Comparison of ENCODE assay signal across 1 cellular context in genomic region chr22:41106122-41106968, GRCh38.
TF ChIP-seq lines count a peak whose summit lies in the region.

No MANE protein-coding gene starts in this region.

TF ChIP-seq in HepG2, 621 proteins besides CTCF, POLR2A, EP300 and RAD21 (continued from another document and continues in another):
- peak; percentile 45; the same call in 1 of the 2 replicates for TF ChIP-seq ARID5B (CRISPR knock-in tag; IDR thresholded peaks at IDR 0.05)
- TF ChIP-seq ZNF296 (CRISPR knock-in tag; conservative IDR thresholded peaks at IDR 0.05): no peak
- TF ChIP-seq CEBPG (CRISPR knock-in tag; IDR thresholded peaks at IDR 0.05): peak; percentile 82
- TF ChIP-seq ZFP1 (CRISPR knock-in tag; IDR thresholded peaks at IDR 0.05): no peak
- TF ChIP-seq ELF4 (CRISPR knock-in tag; IDR thresholded peaks at IDR 0.05; ENCODE audit: borderline replicate concordance): 0 out of 2 replicates have a peak, but pooled peaks have one; percentile 44
- TF ChIP-seq TGIF2 (CRISPR knock-in tag; IDR thresholded peaks at IDR 0.05): peak; percentile 72; the same call in 1 of the 2 replicates
- TF ChIP-seq ZNF543 (CRISPR knock-in tag; IDR thresholded peaks at IDR 0.05): no peak
- TF ChIP-seq, protein P1, sequence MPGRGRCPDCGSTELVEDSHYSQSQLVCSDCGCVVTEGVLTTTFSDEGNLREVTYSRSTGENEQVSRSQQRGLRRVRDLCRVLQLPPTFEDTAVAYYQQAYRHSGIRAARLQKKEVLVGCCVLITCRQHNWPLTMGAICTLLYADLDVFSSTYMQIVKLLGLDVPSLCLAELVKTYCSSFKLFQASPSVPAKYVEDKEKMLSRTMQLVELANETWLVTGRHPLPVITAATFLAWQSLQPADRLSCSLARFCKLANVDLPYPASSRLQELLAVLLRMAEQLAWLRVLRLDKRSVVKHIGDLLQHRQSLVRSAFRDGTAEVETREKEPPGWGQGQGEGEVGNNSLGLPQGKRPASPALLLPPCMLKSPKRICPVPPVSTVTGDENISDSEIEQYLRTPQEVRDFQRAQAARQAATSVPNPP (CRISPR knock-in tag; IDR thresholded peaks at IDR 0.05): no peak
- no peak for TF ChIP-seq CHCHD3 (CRISPR knock-in tag; IDR thresholded peaks at IDR 0.05)
- no peak for TF ChIP-seq ZNF468 (CRISPR knock-in tag; IDR thresholded peaks at IDR 0.05)
- TF ChIP-seq RCOR2 (CRISPR knock-in tag; IDR thresholded peaks at IDR 0.05): no peak
- TF ChIP-seq RFX3 (CRISPR knock-in tag; IDR thresholded peaks at IDR 0.05): no peak
- peak; percentile 42; the same call in 1 of the 2 replicates for TF ChIP-seq RFX1 (IDR thresholded peaks at IDR 0.05)
- no peak; the same call in 1 of the 2 replicates for TF ChIP-seq NR2F6 (IDR thresholded peaks at IDR 0.05)
- TF ChIP-seq NR2F6 (CRISPR knock-in tag; IDR thresholded peaks at IDR 0.05): no peak
- TF ChIP-seq ZSCAN30 (CRISPR knock-in tag; IDR thresholded peaks at IDR 0.05): no peak
- no peak for TF ChIP-seq PRPF4 (IDR thresholded peaks at IDR 0.05; ENCODE audit: low read depth, low read length, poor library complexity, severe bottlenecking)
- no peak for TF ChIP-seq PHB2 (IDR thresholded peaks at IDR 0.05; ENCODE audit: partially characterized antibody)
- TF ChIP-seq ZFP36 (IDR thresholded peaks at IDR 0.05; ENCODE audit: borderline replicate concordance, low read depth, low read length, partially characterized antibody): no peak
- TF ChIP-seq CCDC6 (CRISPR knock-in tag; IDR thresholded peaks at IDR 0.05): peak; percentile 75
- TF ChIP-seq NR2C2 (CRISPR knock-in tag; IDR thresholded peaks at IDR 0.05; ENCODE audit: borderline replicate concordance): no peak
- TF ChIP-seq NCOR1 (IDR thresholded peaks at IDR 0.05; ENCODE audit: borderline replicate concordance, low read length): no peak
- TF ChIP-seq JUNB (CRISPR knock-in tag; IDR thresholded peaks at IDR 0.05; ENCODE audit: borderline replicate concordance): no peak
- TF ChIP-seq, protein P2, sequence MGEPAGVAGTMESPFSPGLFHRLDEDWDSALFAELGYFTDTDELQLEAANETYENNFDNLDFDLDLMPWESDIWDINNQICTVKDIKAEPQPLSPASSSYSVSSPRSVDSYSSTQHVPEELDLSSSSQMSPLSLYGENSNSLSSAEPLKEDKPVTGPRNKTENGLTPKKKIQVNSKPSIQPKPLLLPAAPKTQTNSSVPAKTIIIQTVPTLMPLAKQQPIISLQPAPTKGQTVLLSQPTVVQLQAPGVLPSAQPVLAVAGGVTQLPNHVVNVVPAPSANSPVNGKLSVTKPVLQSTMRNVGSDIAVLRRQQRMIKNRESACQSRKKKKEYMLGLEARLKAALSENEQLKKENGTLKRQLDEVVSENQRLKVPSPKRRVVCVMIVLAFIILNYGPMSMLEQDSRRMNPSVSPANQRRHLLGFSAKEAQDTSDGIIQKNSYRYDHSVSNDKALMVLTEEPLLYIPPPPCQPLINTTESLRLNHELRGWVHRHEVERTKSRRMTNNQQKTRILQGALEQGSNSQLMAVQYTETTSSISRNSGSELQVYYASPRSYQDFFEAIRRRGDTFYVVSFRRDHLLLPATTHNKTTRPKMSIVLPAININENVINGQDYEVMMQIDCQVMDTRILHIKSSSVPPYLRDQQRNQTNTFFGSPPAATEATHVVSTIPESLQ (CRISPR knock-in tag; conservative IDR thresholded peaks at IDR 0.05): no peak
- TF ChIP-seq THAP11 (CRISPR knock-in tag; IDR thresholded peaks at IDR 0.05): no peak
- TF ChIP-seq NAIF1 (CRISPR knock-in tag; IDR thresholded peaks at IDR 0.05; ENCODE audit: borderline replicate concordance): peak; percentile 20; the same call in 1 of the 2 replicates
- no peak for TF ChIP-seq MATR3 (CRISPR knock-in tag; IDR thresholded peaks at IDR 0.05)
- TF ChIP-seq, protein P3, sequence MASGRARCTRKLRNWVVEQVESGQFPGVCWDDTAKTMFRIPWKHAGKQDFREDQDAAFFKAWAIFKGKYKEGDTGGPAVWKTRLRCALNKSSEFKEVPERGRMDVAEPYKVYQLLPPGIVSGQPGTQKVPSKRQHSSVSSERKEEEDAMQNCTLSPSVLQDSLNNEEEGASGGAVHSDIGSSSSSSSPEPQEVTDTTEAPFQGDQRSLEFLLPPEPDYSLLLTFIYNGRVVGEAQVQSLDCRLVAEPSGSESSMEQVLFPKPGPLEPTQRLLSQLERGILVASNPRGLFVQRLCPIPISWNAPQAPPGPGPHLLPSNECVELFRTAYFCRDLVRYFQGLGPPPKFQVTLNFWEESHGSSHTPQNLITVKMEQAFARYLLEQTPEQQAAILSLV (CRISPR knock-in tag; IDR thresholded peaks at IDR 0.05; ENCODE audit: borderline replicate concordance): no peak
- no peak for TF ChIP-seq HMG20A (CRISPR knock-in tag; IDR thresholded peaks at IDR 0.05; ENCODE audit: borderline replicate concordance)
- no peak for TF ChIP-seq SETDB1 (CRISPR knock-in tag; IDR thresholded peaks at IDR 0.05; ENCODE audit: borderline replicate concordance)
- no peak for TF ChIP-seq MZF1 (CRISPR knock-in tag; IDR thresholded peaks at IDR 0.05; ENCODE audit: borderline replicate concordance)
- TF ChIP-seq ZNF441 (CRISPR knock-in tag; IDR thresholded peaks at IDR 0.05; ENCODE audit: borderline replicate concordance): no peak
- no peak for TF ChIP-seq HOMEZ (CRISPR knock-in tag; IDR thresholded peaks at IDR 0.05; ENCODE audit: low read depth)
- TF ChIP-seq, protein P4, sequence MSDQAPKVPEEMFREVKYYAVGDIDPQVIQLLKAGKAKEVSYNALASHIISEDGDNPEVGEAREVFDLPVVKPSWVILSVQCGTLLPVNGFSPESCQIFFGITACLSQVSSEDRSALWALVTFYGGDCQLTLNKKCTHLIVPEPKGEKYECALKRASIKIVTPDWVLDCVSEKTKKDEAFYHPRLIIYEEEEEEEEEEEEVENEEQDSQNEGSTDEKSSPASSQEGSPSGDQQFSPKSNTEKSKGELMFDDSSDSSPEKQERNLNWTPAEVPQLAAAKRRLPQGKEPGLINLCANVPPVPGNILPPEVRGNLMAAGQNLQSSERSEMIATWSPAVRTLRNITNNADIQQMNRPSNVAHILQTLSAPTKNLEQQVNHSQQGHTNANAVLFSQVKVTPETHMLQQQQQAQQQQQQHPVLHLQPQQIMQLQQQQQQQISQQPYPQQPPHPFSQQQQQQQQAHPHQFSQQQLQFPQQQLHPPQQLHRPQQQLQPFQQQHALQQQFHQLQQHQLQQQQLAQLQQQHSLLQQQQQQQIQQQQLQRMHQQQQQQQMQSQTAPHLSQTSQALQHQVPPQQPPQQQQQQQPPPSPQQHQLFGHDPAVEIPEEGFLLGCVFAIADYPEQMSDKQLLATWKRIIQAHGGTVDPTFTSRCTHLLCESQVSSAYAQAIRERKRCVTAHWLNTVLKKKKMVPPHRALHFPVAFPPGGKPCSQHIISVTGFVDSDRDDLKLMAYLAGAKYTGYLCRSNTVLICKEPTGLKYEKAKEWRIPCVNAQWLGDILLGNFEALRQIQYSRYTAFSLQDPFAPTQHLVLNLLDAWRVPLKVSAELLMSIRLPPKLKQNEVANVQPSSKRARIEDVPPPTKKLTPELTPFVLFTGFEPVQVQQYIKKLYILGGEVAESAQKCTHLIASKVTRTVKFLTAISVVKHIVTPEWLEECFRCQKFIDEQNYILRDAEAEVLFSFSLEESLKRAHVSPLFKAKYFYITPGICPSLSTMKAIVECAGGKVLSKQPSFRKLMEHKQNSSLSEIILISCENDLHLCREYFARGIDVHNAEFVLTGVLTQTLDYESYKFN (CRISPR knock-in tag; conservative IDR thresholded peaks at IDR 0.05): peak; percentile 51
- no peak for TF ChIP-seq ZNF570 (CRISPR knock-in tag; IDR thresholded peaks at IDR 0.05; ENCODE audit: borderline replicate concordance)
- no peak for TF ChIP-seq CCAR2 (optimal IDR thresholded peaks at IDR 0.05; ENCODE audit: low read depth, low read length)
- TF ChIP-seq AFF4 (CRISPR knock-in tag; IDR thresholded peaks at IDR 0.05): no peak
- no peak for TF ChIP-seq ZNF33B (CRISPR knock-in tag; IDR thresholded peaks at IDR 0.05)
- no peak for TF ChIP-seq TP53 (CRISPR knock-in tag; conservative IDR thresholded peaks at IDR 0.05)
- TF ChIP-seq ARID4A (CRISPR knock-in tag; IDR thresholded peaks at IDR 0.05; ENCODE audit: borderline replicate concordance): peak; percentile 55; the same call in 1 of the 2 replicates
- no peak for TF ChIP-seq KLF15 (CRISPR knock-in tag; IDR thresholded peaks at IDR 0.05; ENCODE audit: borderline replicate concordance)
- no peak for TF ChIP-seq ZNF251 (CRISPR knock-in tag; IDR thresholded peaks at IDR 0.05)
- no peak for TF ChIP-seq PAF1 (CRISPR knock-in tag; IDR thresholded peaks at IDR 0.05)
